22 cellular contexts compared by ENCODE assay signal in genomic region chr11:68552542-68552941, GRCh38.
DNase-seq lines count a peak whose midpoint lies in the region; ATAC-seq and TF ChIP-seq lines count a peak whose summit lies in the region.
"Had no signal": no experiment of that assay in that cellular context is flagged by ENCODE, and none has a peak within 500 bp of the region (broad histone marks: within the 10 kb centered on the region; RNA-seq: fewer than 3 reads in every experiment).

No MANE protein-coding gene starts in this region.

- H2BK5ac ChIP-seq in mesendoderm (ENCODE audit: low read length), result no peak overlapping the region

- peaks cover 0 to 4% (median 0%) of the 10 kb centered on the region in 7 donors for H3K9me3 Mint-ChIP-seq in CD14-positive monocyte
- no peaks in the 10 kb centered on the region for H3K9me3 Mint-ChIP-seq in naive thymus-derived CD8-positive, alpha-beta T cell
- no peaks in the 10 kb centered on the region for H3K9me3 Mint-ChIP-seq in neural progenitor cell

- H4K20me1 ChIP-seq in neural progenitor cell (ENCODE audit: low read depth), result peaks cover 71% of the 10 kb centered on the region

- H2BK15ac ChIP-seq in mesendoderm (replicated peaks; ENCODE audit: low read depth), result no peak overlapping the region

- H3K9ac ChIP-seq in mesendoderm (ENCODE audit: low read length), result no peak overlapping the region
- no peak overlapping the region for H3K9ac ChIP-seq in neural progenitor cell
- H3K9ac ChIP-seq: GM23248, parathyroid adenoma had no signal

- H3K4me1 ChIP-seq in mesendoderm (ENCODE audit: control insufficient read depth, low read depth, low read length) (peaks cover 2% of the 10 kb centered on the region), neural progenitor cell (no peaks in the 10 kb centered on the region), breast epithelium (no peaks in the 10 kb centered on the region)
- H3K4me1 ChIP-seq: BE2C had no signal

- H3K56ac ChIP-seq in mesendoderm (ENCODE audit: low read length), result no peak overlapping the region

- H3K27ac ChIP-seq in HL-60 (replicated peaks) (peak overlapping the region; percentile 44), mesendoderm (ENCODE audit: low read depth, low read length) (no peak overlapping the region), neural progenitor cell (no peak overlapping the region), breast epithelium (no peak overlapping the region)
- H3K27ac ChIP-seq: epithelial cell of prostate, gastroesophageal sphincter, GM23248, parathyroid adenoma, transverse colon had no signal

- no peak overlapping the region for H2AFZ ChIP-seq in neural progenitor cell (replicated peaks)
- H2AFZ ChIP-seq: GM23248, parathyroid adenoma had no signal

- TF ChIP-seq CTCF in CD14-positive monocyte (IDR thresholded peaks at IDR 0.05) (no peak), HL-60 (IDR thresholded peaks at IDR 0.05; ENCODE audit: insufficient read depth, low read length) (no peak), neural progenitor cell (IDR thresholded peaks at IDR 0.05) (no peak), breast epithelium (IDR thresholded peaks at IDR 0.05) (no peak)

- H4K8ac ChIP-seq in mesendoderm (ENCODE audit: low read depth, low read length), result no peak overlapping the region

- H3K9me3 ChIP-seq in T-helper 17 cell (ENCODE audit: control insufficient read depth, low read length, poor library complexity, severe bottlenecking), result no peaks in the 10 kb centered on the region
- H3K9me3 ChIP-seq in neural progenitor cell (ENCODE audit: low read depth), result no peaks in the 10 kb centered on the region
- H3K9me3 ChIP-seq in breast epithelium, result no peaks in the 10 kb centered on the region
- H3K9me3 ChIP-seq: BE2C, gastroesophageal sphincter, transverse colon had no signal

- H3K27me3 ChIP-seq in HL-60 (ENCODE audit: insufficient read depth, poor library complexity, severe bottlenecking), result no peaks in the 10 kb centered on the region
- H3K27me3 ChIP-seq in mesendoderm (ENCODE audit: insufficient read depth, low read length, poor library complexity), result no peaks in the 10 kb centered on the region
- H3K27me3 ChIP-seq in neural progenitor cell, result no peaks in the 10 kb centered on the region
- no peaks in the 10 kb centered on the region for H3K27me3 ChIP-seq in breast epithelium
- H3K27me3 ChIP-seq: BE2C, gastroesophageal sphincter, transverse colon had no signal

- no peaks in the 10 kb centered on the region for H3F3A ChIP-seq in neural progenitor cell (ENCODE audit: low read depth)

- TF ChIP-seq POLR2A in breast epithelium (IDR thresholded peaks at IDR 0.05), result no peak

- H2BK120ac ChIP-seq in mesendoderm (ENCODE audit: low read depth, low read length), result no peak overlapping the region

- intact Hi-C loops in CD14-positive monocyte (cut with micrococcal nuclease) (no loop called here), breast epithelium (cut with DNase I; ENCODE audit: low total_unique reads) (no loop called here)

- H3K27me3 Mint-ChIP-seq in CD14-positive monocyte (ENCODE audit: low read depth in 3 of 3) (peaks cover 0 to 2% (median 0%) of the 10 kb centered on the region in 3 donors), T-helper 17 cell (no peaks in the 10 kb centered on the region), neural progenitor cell (ENCODE audit: insufficient read depth, low read depth) (no peaks in the 10 kb centered on the region)
- no peaks in the 10 kb centered on the region for H3K27me3 Mint-ChIP-seq in naive thymus-derived CD8-positive, alpha-beta T cell

- H3K4me2 ChIP-seq in mesendoderm (ENCODE audit: low read length), result no peak overlapping the region
- no peak overlapping the region for H3K4me2 ChIP-seq in neural progenitor cell
- H3K4me2 ChIP-seq: smooth muscle cell had no signal

- POLR2A ChIA-PET in naive thymus-derived CD8-positive, alpha-beta T cell (lab: Charles Lee), result no interaction called here

- H3K36me3 Mint-ChIP-seq in CD14-positive monocyte (peaks cover 63 to 73% of the 10 kb centered on the region in 2 donors), T-helper 17 cell (ENCODE audit: low read depth) (peaks cover 7% of the 10 kb centered on the region), neural progenitor cell (peaks cover 45% of the 10 kb centered on the region)
- peaks cover 0 to 94% (median 18%) of the 10 kb centered on the region in 3 donors for H3K36me3 Mint-ChIP-seq in naive thymus-derived CD8-positive, alpha-beta T cell

- no peak overlapping the region for H3K4ac ChIP-seq in mesendoderm (ENCODE audit: low read depth, low read length)

- no peak overlapping the region for H3K4me3 ChIP-seq in HL-60 (replicated peaks; ENCODE audit: insufficient read depth, low read length)
- no peak overlapping the region for H3K4me3 ChIP-seq in mesendoderm (ENCODE audit: low read length)
- no peak overlapping the region for H3K4me3 ChIP-seq in neural progenitor cell
- no peak overlapping the region for H3K4me3 ChIP-seq in breast epithelium
- H3K4me3 ChIP-seq: gastroesophageal sphincter, GM23248, smooth muscle cell, transverse colon had no signal

- peaks cover 51% of the 10 kb centered on the region for H3K4me1 Mint-ChIP-seq in CD14-positive monocyte
- peaks cover 36% of the 10 kb centered on the region for H3K4me1 Mint-ChIP-seq in T-helper 17 cell
- H3K4me1 Mint-ChIP-seq in naive thymus-derived CD8-positive, alpha-beta T cell, result peaks cover 49 to 67% (median 53%) of the 10 kb centered on the region in 4 donors
- H3K4me1 Mint-ChIP-seq in neural progenitor cell, result no peaks in the 10 kb centered on the region

- H4K5ac ChIP-seq in mesendoderm (ENCODE audit: low read length), result no peak overlapping the region

- H3K79me1 ChIP-seq in mesendoderm (ENCODE audit: low read length), result peaks cover 21% of the 10 kb centered on the region

- H3K23ac ChIP-seq in mesendoderm (ENCODE audit: low read length), result no peak overlapping the region

- H3K27ac Mint-ChIP-seq in CD14-positive monocyte, result peak overlapping the region; percentile 61 to 82 (median 77)
- peak overlapping the region; percentile 93 for H3K27ac Mint-ChIP-seq in T-helper 17 cell
- H3K27ac Mint-ChIP-seq in naive thymus-derived CD8-positive, alpha-beta T cell, result peak overlapping the region in 9 of 10 donors; percentile 2 to 96 (median 51)
- no peak overlapping the region for H3K27ac Mint-ChIP-seq in neural progenitor cell

- DNase-seq in CD14-positive monocyte (ENCODE audit: low spot score) (no peak), HL-60 (ENCODE audit: low read depth in 1 of 2, low spot score in 1 of 2) (peak; percentile 18 to 81), T-helper 17 cell (no peak), NCI-H1436 treated with DMSO at 0.1 percent for 48 hours (lab: John Stamatoyannopoulos, UW) (no peak), mesendoderm (no peak), neural progenitor cell (ENCODE audit: low spot score) (no peak), breast epithelium (ENCODE audit: low spot score in 2 of 2) (no peak)
- no peak for DNase-seq in naive thymus-derived CD8-positive, alpha-beta T cell
- DNase-seq: activated CD4-positive, CD25-positive, alpha-beta regulatory T cell; activated CD8-positive, alpha-beta memory T cell treated with anti-CD3 and anti-CD28 coated beads, Interleukin-2, amount 50 U/mL, for 4 hours; activated naive CD4-positive, alpha-beta T cell treated with Interleukin-2 at 50 U/mL for 16 hours; BE2C; DMS 273 treated with DMSO at 0.1 percent for 48 hours; GM23248; left cardiac atrium; NCI-H1105 treated with DMSO at 0.1 percent for 48 hours; NCI-H2171; transverse colon had no signal

- ATAC-seq in T-helper 17 cell, result no peak
- ATAC-seq in naive thymus-derived CD8-positive, alpha-beta T cell, result no peak
- ATAC-seq: gastroesophageal sphincter had no signal

- WGBS in mesendoderm (ENCODE audit: extremely low coverage, insufficient coverage, low lambda C conversion rate), result no CpG with 5 or more reads among the region's 2 CpGs

- no peak overlapping the region for H3K18ac ChIP-seq in mesendoderm (ENCODE audit: low read length)

- H3K79me2 ChIP-seq in mesendoderm (ENCODE audit: control insufficient read depth, insufficient read depth, low read length) (peaks cover 13% of the 10 kb centered on the region), neural progenitor cell (ENCODE audit: low read depth) (peaks cover 68% of the 10 kb centered on the region)

- H2AK5ac ChIP-seq in mesendoderm (ENCODE audit: low read length), result no peak overlapping the region

- H3K4me3 Mint-ChIP-seq in CD14-positive monocyte (peak overlapping the region in 1 of 2 donors; percentile 61), T-helper 17 cell (no peak overlapping the region), neural progenitor cell (no peak overlapping the region)
- H3K4me3 Mint-ChIP-seq in naive thymus-derived CD8-positive, alpha-beta T cell, result peak overlapping the region in 2 of 10 donors; percentile 7 to 26

- H3K36me3 ChIP-seq in mesendoderm (ENCODE audit: control insufficient read depth, insufficient read depth, low read length) (peaks cover 2% of the 10 kb centered on the region), neural progenitor cell (no peaks in the 10 kb centered on the region), breast epithelium (no peaks in the 10 kb centered on the region)

Comparison
In these comparisons a context has a peak if more than half of its experiments do, and no peak if none do; other contexts are left out.
1. DNase-seq: peak in HL-60 (2 of 2); none in CD14-positive monocyte (single experiment), T-helper 17 cell (0 of 3), naive thymus-derived CD8-positive, alpha-beta T cell (0 of 10), NCI-H1436 treated with DMSO at 0.1 percent for 48 hours (single experiment), mesendoderm (single experiment), neural progenitor cell (single experiment) and breast epithelium (0 of 2).